In genomic region chr21:44836666-44837471, GRCh38 we compare ENCODE assay signal across 1 cellular context.
TF ChIP-seq lines count a peak whose summit lies in the region.

No MANE protein-coding gene starts in this region.

TF ChIP-seq in HepG2, 621 proteins besides CTCF, POLR2A, EP300 and RAD21 (continued from another document and continues in another):
- TF ChIP-seq ZNF333 (CRISPR knock-in tag; IDR thresholded peaks at IDR 0.05; ENCODE audit: borderline replicate concordance) (no peak), MAX (IDR thresholded peaks at IDR 0.05) (peak; percentile 79), ZNF75D (CRISPR knock-in tag; IDR thresholded peaks at IDR 0.05; ENCODE audit: borderline replicate concordance) (no peak), GTF3A (CRISPR knock-in tag; conservative IDR thresholded peaks at IDR 0.05) (no peak), SAFB2 (CRISPR knock-in tag; IDR thresholded peaks at IDR 0.05; ENCODE audit: borderline replicate concordance, low read depth) (no peak), RBM22 (optimal IDR thresholded peaks at IDR 0.05; ENCODE audit: low read length) (no peak), ZNF773 (CRISPR knock-in tag; IDR thresholded peaks at IDR 0.05; ENCODE audit: borderline replicate concordance) (no peak), ELF4 (CRISPR knock-in tag; IDR thresholded peaks at IDR 0.05; ENCODE audit: borderline replicate concordance) (no peak), THAP9 (CRISPR knock-in tag; IDR thresholded peaks at IDR 0.05; ENCODE audit: borderline replicate concordance) (no peak), ZNF747 (CRISPR knock-in tag; IDR thresholded peaks at IDR 0.05; ENCODE audit: borderline replicate concordance) (no peak), NR1H2 (CRISPR knock-in tag; IDR thresholded peaks at IDR 0.05; ENCODE audit: borderline replicate concordance, low read depth) (no peak), ZEB1 (IDR thresholded peaks at IDR 0.05; ENCODE audit: insufficient replicate concordance, low read depth) (no peak), RXRA (CRISPR knock-in tag; IDR thresholded peaks at IDR 0.05) (peak; percentile 92), TOE1 (CRISPR knock-in tag; IDR thresholded peaks at IDR 0.05) (no peak), ATF6 (CRISPR knock-in tag; conservative IDR thresholded peaks at IDR 0.05) (no peak), DBP (CRISPR knock-in tag; IDR thresholded peaks at IDR 0.05; ENCODE audit: not compliant biosample characterization) (no peak), MAFK (conservative IDR thresholded peaks at IDR 0.05 in 1 of 2, IDR thresholded peaks at IDR 0.05 in 1 of 2; ENCODE audit: low read length in 2 of 2) (no peak), ZNF772 (CRISPR knock-in tag; IDR thresholded peaks at IDR 0.05) (no peak), ZNF335 (CRISPR knock-in tag; IDR thresholded peaks at IDR 0.05) (no peak), NFYB (CRISPR knock-in tag; IDR thresholded peaks at IDR 0.05) (no peak), EEA1 (CRISPR knock-in tag; IDR thresholded peaks at IDR 0.05; ENCODE audit: borderline replicate concordance) (no peak), PAXIP1 (CRISPR knock-in tag; conservative IDR thresholded peaks at IDR 0.05) (0 out of 2 replicates have a peak, but pooled peaks have one; percentile 14), CHCHD3 (CRISPR knock-in tag; IDR thresholded peaks at IDR 0.05) (no peak), ZNF496 (CRISPR knock-in tag; IDR thresholded peaks at IDR 0.05; ENCODE audit: insufficient replicate concordance) (no peak), CENPBD1 (CRISPR knock-in tag; IDR thresholded peaks at IDR 0.05; ENCODE audit: borderline replicate concordance, low read depth) (no peak), HOXA3 (CRISPR knock-in tag; IDR thresholded peaks at IDR 0.05) (peak; percentile 48), NR3C1 (CRISPR knock-in tag; IDR thresholded peaks at IDR 0.05) (no peak), ZNF44 (CRISPR knock-in tag; IDR thresholded peaks at IDR 0.05) (no peak), ZNF501 (CRISPR knock-in tag; IDR thresholded peaks at IDR 0.05) (no peak), HES4 (CRISPR knock-in tag; IDR thresholded peaks at IDR 0.05; ENCODE audit: borderline replicate concordance) (no peak), MXI1 (IDR thresholded peaks at IDR 0.05; ENCODE audit: borderline replicate concordance, low read depth, low read length) (no peak), MTERF4 (CRISPR knock-in tag; IDR thresholded peaks at IDR 0.05) (no peak), DRAP1 (CRISPR knock-in tag; IDR thresholded peaks at IDR 0.05) (no peak), ZNF276 (CRISPR knock-in tag; IDR thresholded peaks at IDR 0.05; ENCODE audit: low read depth) (no peak), LRRFIP1 (CRISPR knock-in tag; conservative IDR thresholded peaks at IDR 0.05) (no peak), SIN3B (IDR thresholded peaks at IDR 0.05; ENCODE audit: low read length) (no peak), ZNF598 (CRISPR knock-in tag; IDR thresholded peaks at IDR 0.05; ENCODE audit: borderline replicate concordance) (no peak), PATZ1 (CRISPR knock-in tag; IDR thresholded peaks at IDR 0.05) (peak; percentile 56), TBL1XR1 (IDR thresholded peaks at IDR 0.05; ENCODE audit: borderline replicate concordance, low read length, partially characterized antibody) (no peak), ESRRA (CRISPR knock-in tag; IDR thresholded peaks at IDR 0.05; ENCODE audit: low read depth) (no peak), ZNF34 (CRISPR knock-in tag; IDR thresholded peaks at IDR 0.05; ENCODE audit: borderline replicate concordance) (no peak), ZNF510 (CRISPR knock-in tag; IDR thresholded peaks at IDR 0.05; ENCODE audit: low read depth) (no peak), BORCS8-MEF2B (CRISPR knock-in tag; IDR thresholded peaks at IDR 0.05) (no peak), ZNF841 (CRISPR knock-in tag; IDR thresholded peaks at IDR 0.05; ENCODE audit: borderline replicate concordance) (no peak), PITX1 (CRISPR knock-in tag; IDR thresholded peaks at IDR 0.05) (0 out of 2 replicates have a peak, but pooled peaks have one; percentile 31), FIP1L1 (IDR thresholded peaks at IDR 0.05; ENCODE audit: borderline replicate concordance, insufficient read depth, low read depth, low read length) (no peak), ZNF629 (CRISPR knock-in tag; conservative IDR thresholded peaks at IDR 0.05) (no peak), ATF3 (CRISPR knock-in tag; IDR thresholded peaks at IDR 0.05) (no peak), IRF2 (CRISPR knock-in tag; IDR thresholded peaks at IDR 0.05) (no peak), CHD4 (IDR thresholded peaks at IDR 0.05; ENCODE audit: borderline replicate concordance, low read length) (no peak)
